Comparison of ENCODE assay signal across 10 cellular contexts in genomic region chr19:543912-544608, GRCh38. TPM values are rescaled to one million over a fixed set of nuclear protein-coding genes. Genes with fewer than 3 reads are reported as not detected.
DNase-seq lines count a peak whose midpoint lies in the region; ATAC-seq, FAIRE-seq and TF ChIP-seq lines count a peak whose summit lies in the region.
"Had no signal": no experiment of that assay in that cellular context is flagged by ENCODE, and none has a peak within 500 bp of the region (broad histone marks: within the 10 kb centered on the region; RNA-seq: fewer than 3 reads in every experiment).

TSS of gene GZMM (plus strand) at chr19:544053. CDS start at chr19:544072, 19 bp downstream.

- BruUV-seq in GM12878 (replicated peaks; lab: Mats Ljungman, UMichigan), result no TSS peak

- H4K20me1 ChIP-seq in GM12878 (ENCODE audit: control insufficient read depth, insufficient read depth), result no peaks in the 10 kb centered on the region; the same call in 1 of the 2 replicates

- ATAC-seq in activated CD4-positive, alpha-beta T cell treated with anti-CD3 and anti-CD28 coated beads for 36 hours, result peak; percentile 96
- peak; percentile 68 for ATAC-seq in GM12878
- ATAC-seq in GM19452 (IDR thresholded peaks at IDR 0.05; ENCODE audit: unreplicated experiment), result no peak
- ATAC-seq in GM18867 (IDR thresholded peaks at IDR 0.05; ENCODE audit: unreplicated experiment), result no peak
- no peak for ATAC-seq in GM18909 (IDR thresholded peaks at IDR 0.05; ENCODE audit: poor library complexity, unreplicated experiment)
- no peak for ATAC-seq in HG03045 (IDR thresholded peaks at IDR 0.05; ENCODE audit: unreplicated experiment)

- no peak within 1 kb of the TSS for H3K27ac ChIP-seq in GM12878 (ENCODE audit: control insufficient read depth, insufficient read depth)

- DNase-seq in CD1c-positive myeloid dendritic cell (ENCODE audit: extremely low spot score) (peak; percentile 58), GM12878 (ENCODE audit: low read depth, low spot score) (no peak)
- DNase-seq in activated CD4-positive, alpha-beta T cell treated with anti-CD3 and anti-CD28 coated beads for 36 hours, result peak; percentile 84
- peak in 3 of 4 experiments; percentile 42 to 61 (median 56) for DNase-seq in stimulated activated CD4-positive, alpha-beta T cell treated with anti-CD3 and anti-CD28 coated beads, Interleukin-1b, Interleukin-23, amount 100 ng/mL, for 24 hours (ENCODE audit: low read depth in 4 of 4, low spot score in 1 of 4)
- DNase-seq: mammary epithelial cell, NCI-H1092 had no signal

- no peak within 1 kb of the TSS for H3K9ac ChIP-seq in GM12878 (ENCODE audit: control insufficient read depth, insufficient read depth, low read length)

- no peak within 1 kb of the TSS for H3K4me3 ChIP-seq in GM12878

- no peak for FAIRE-seq in GM12878 (lab: Jason Lieb, UNC)

- H3K27ac Mint-ChIP-seq in activated CD4-positive, alpha-beta T cell treated with anti-CD3 and anti-CD28 coated beads for 36 hours, result peak within 1 kb of the TSS; percentile 86

- no peaks in the 10 kb centered on the region for H3K9me3 ChIP-seq in GM12878 (replicated peaks; ENCODE audit: control insufficient read depth, insufficient read depth, low read length)

- intact Hi-C loops in activated CD4-positive, alpha-beta T cell treated with anti-CD3 and anti-CD28 coated beads for 36 hours (cut with DNase I, micrococcal nuclease), result loop anchor here in 1 of 2 experiments (1.0 kb wide), 1 partner anchor 28 kb away; the partner anchor contains the start of gene BSG
- intact Hi-C loops in GM12878 (cut with micrococcal nuclease; ENCODE audit: unreplicated experiment), result no loop called here

- no peaks in the 10 kb centered on the region for H3K9me3 Mint-ChIP-seq in activated CD4-positive, alpha-beta T cell treated with anti-CD3 and anti-CD28 coated beads for 36 hours (ENCODE audit: low read depth)

- in situ Hi-C loops in GM12878 (cut with MboI), result no loop called here

- peaks cover 20% of the 10 kb centered on the region for H3K4me1 Mint-ChIP-seq in activated CD4-positive, alpha-beta T cell treated with anti-CD3 and anti-CD28 coated beads for 36 hours

- SMC1A ChIA-PET in GM12878 (lab: Charles Lee; ENCODE audit: uncharacterized antibody, unreplicated experiment), result no interaction called here

- no peak for TF ChIP-seq RAD21 in GM12878 (IDR thresholded peaks at IDR 0.05; ENCODE audit: insufficient read depth, low read depth, low read length)

- RAD21 ChIA-PET in GM12878 (lab: Charles Lee; ENCODE audit: unreplicated experiment), result no interaction called here

- 60% methylated on average over 24 of the region's 31 CpGs for WGBS in GM12878 (ENCODE audit: insufficient coverage, insufficient replicate concordance, low lambda C conversion rate, missing lambda C conversion rate)

- POLR2A ChIA-PET in activated CD4-positive, alpha-beta T cell treated with anti-CD3 and anti-CD28 coated beads for 36 hours (lab: Charles Lee), result no interaction called here
- POLR2A ChIA-PET in GM12878 (lab: Charles Lee), result no interaction called here

- no peaks in the 10 kb centered on the region; a peak in 2 of 4 replicates for H3K36me3 ChIP-seq in GM12878 (ENCODE audit: control insufficient read depth in 2 of 2, insufficient read depth in 2 of 2, low read length in 1 of 2)

- H3K4me3 Mint-ChIP-seq in activated CD4-positive, alpha-beta T cell treated with anti-CD3 and anti-CD28 coated beads for 36 hours, result peak within 1 kb of the TSS; percentile 73

- no peak within 1 kb of the TSS for H3K4me2 ChIP-seq in GM12878 (ENCODE audit: control insufficient read depth, insufficient read depth)

- H3K36me3 Mint-ChIP-seq in activated CD4-positive, alpha-beta T cell treated with anti-CD3 and anti-CD28 coated beads for 36 hours (ENCODE audit: low read depth), result peaks cover 10% of the 10 kb centered on the region

- H3K27me3 Mint-ChIP-seq in activated CD4-positive, alpha-beta T cell treated with anti-CD3 and anti-CD28 coated beads for 36 hours, result no peaks in the 10 kb centered on the region

- H3K27me3 ChIP-seq in GM12878 (replicated peaks in 1 of 2; ENCODE audit: control insufficient read depth in 2 of 2, insufficient read depth in 2 of 2, low read length in 1 of 2), result no peaks in the 10 kb centered on the region

- H3K79me2 ChIP-seq in GM12878 (ENCODE audit: control insufficient read depth, insufficient read depth, low read length), result no peaks in the 10 kb centered on the region

- TF ChIP-seq CTCF in GM12878 (IDR thresholded peaks at IDR 0.05 in 2 of 3, conservative IDR thresholded peaks at IDR 0.05 in 1 of 3; ENCODE audit: control insufficient read depth in 2 of 3, extremely low read depth in 1 of 3, insufficient read depth in 1 of 3, low read depth in 3 of 3, low read length in 3 of 3), result no peak

- no peak within 1 kb of the TSS for H2AFZ ChIP-seq in GM12878 (ENCODE audit: control insufficient read depth, low read depth, low read length)

- TF ChIP-seq EP300 in GM12878 (IDR thresholded peaks at IDR 0.05; ENCODE audit: borderline replicate concordance in 1 of 2, control insufficient read depth in 1 of 2, low read depth in 2 of 2, low read length in 2 of 2), result no peak

- CTCF ChIA-PET in activated CD4-positive, alpha-beta T cell treated with anti-CD3 and anti-CD28 coated beads for 36 hours (lab: Charles Lee), result interaction anchor here (0.6 kb wide), 1 partner anchor 58 kb away, joined by 4 read pairs; no protein-coding TSS in a partner anchor
- CTCF ChIA-PET in GM12878 (lab: Yijun Ruan, JAX), result no interaction called here

- H3K4me1 ChIP-seq in GM12878 (ENCODE audit: control insufficient read depth, insufficient read depth, low read length), result no peaks in the 10 kb centered on the region

- peak; percentile 51 for TF ChIP-seq POLR2A in GM12878 (IDR thresholded peaks at IDR 0.05; ENCODE audit: low read depth, low read length)

TF ChIP-seq in GM12878, 131 proteins besides CTCF, POLR2A, EP300 and RAD21 (continues in another document):
- TF ChIP-seq TBL1XR1 (IDR thresholded peaks at IDR 0.05; ENCODE audit: low read depth, low read length), result no peak
- no peak for TF ChIP-seq TCF12 (IDR thresholded peaks at IDR 0.05; ENCODE audit: low read depth, low read length)
- TF ChIP-seq ZNF217 (IDR thresholded peaks at IDR 0.05), result no peak
- no peak for TF ChIP-seq BCL11A (IDR thresholded peaks at IDR 0.05; ENCODE audit: low read depth, low read length)
- no peak for TF ChIP-seq DPF2 (IDR thresholded peaks at IDR 0.05)
- TF ChIP-seq SREBF1 (IDR thresholded peaks at IDR 0.05; ENCODE audit: low read length), result no peak
- TF ChIP-seq ELK1 (IDR thresholded peaks at IDR 0.05; ENCODE audit: low read depth, low read length), result no peak
- no peak for TF ChIP-seq LARP7 (IDR thresholded peaks at IDR 0.05)
- no peak for TF ChIP-seq MTA3 (IDR thresholded peaks at IDR 0.05; ENCODE audit: borderline replicate concordance, low read length)
- no peak for TF ChIP-seq TAF1 (IDR thresholded peaks at IDR 0.05; ENCODE audit: borderline replicate concordance, low read depth, low read length)
- no peak for TF ChIP-seq CHD4 (IDR thresholded peaks at IDR 0.05)
- no peak for TF ChIP-seq BACH1 (IDR thresholded peaks at IDR 0.05; ENCODE audit: borderline replicate concordance)
- TF ChIP-seq ZBED1 (IDR thresholded peaks at IDR 0.05; ENCODE audit: borderline replicate concordance), result no peak
- TF ChIP-seq RBBP5 (conservative IDR thresholded peaks at IDR 0.05), result no peak
- no peak for TF ChIP-seq MEF2A (IDR thresholded peaks at IDR 0.05; ENCODE audit: insufficient read depth, low read depth, low read length)
- TF ChIP-seq FOXK2 (IDR thresholded peaks at IDR 0.05), result no peak

RNA-seq across cellular contexts. Expression of gene GZMM, which starts in this region (rescaled TPM):
- total RNA-seq in activated CD4-positive, alpha-beta T cell treated with anti-CD3 and anti-CD28 coated beads for 36 hours, result 10 to 100 TPM; 22.5 to 25.3 TPM
- total RNA-seq in GM12878 (2013; cell fraction: nucleolus; rRNA removed), result not detected in 2 replicates
- total RNA-seq in GM12878 (2014; rRNA removed) (not detected in 2 replicates), GM12878 (2014; rRNA removed; fragmentation: Illumina TruSeq; extraction: Trizol) (not detected in 2 replicates), GM12878 (2021) (0.23 TPM in 1 of 2 replicates, not detected in the other)
- polyA plus RNA-seq in GM12878 (2011; ENCODE audit: low read depth), result not detected
- polyA plus RNA-seq in GM12878 (2011; rRNA removed) (0.24 and 0.48 TPM in 2 replicates), GM12878 (2014; fragmentation: Illumina TruSeq; extraction: Trizol) (not detected in 2 replicates), GM12878 (2014; fragmentation: Nextera tagmentation; extraction: Ambion mirVana) (not detected), GM12878 (2014; rRNA removed) (0.09 TPM in 2 replicates), GM12878 (2016; fragmentation: Nextera tagmentation; extraction: Ambion mirVana) (not detected)
- 1.4 and 1.6 TPM in 2 replicates for polyA plus RNA-seq in GM12878 (2011; cell fraction: cytosol; rRNA removed)
- polyA plus RNA-seq in GM12878 (2011; cell fraction: nucleus; rRNA removed), result 0.51 and 1.8 TPM in 2 replicates
- polyA plus RNA-seq in GM12878 (2012), result not detected in 2 replicates
- polyA minus RNA-seq in GM12878 (2011; rRNA and poly(A)+ RNA removed), result 0.98 TPM in 1 of 2 replicates, not detected in the other
- polyA minus RNA-seq in GM12878 (2011; cell fraction: cytosol; rRNA and poly(A)+ RNA removed), result not detected in 2 replicates
- polyA minus RNA-seq in GM12878 (2011; cell fraction: nucleus; rRNA and poly(A)+ RNA removed), result not detected in 2 replicates
- total RNA-seq: mammary epithelial cell had no signal
- polyA plus RNA-seq: mammary epithelial cell had no signal

Comparison
In these comparisons a context has a peak if more than half of its experiments do, and no peak if none do; other contexts are left out.
1. RNA of gene GZMM (total RNA-seq): 22.5 to 25.3 TPM in activated CD4-positive, alpha-beta T cell treated with anti-CD3 and anti-CD28 coated beads for 36 hours; 0.23 TPM in GM12878; every median in the first group is over 10 times any median in the second.
2. ATAC-seq: peak in activated CD4-positive, alpha-beta T cell treated with anti-CD3 and anti-CD28 coated beads for 36 hours (single experiment) and GM12878 (single experiment); none in GM19452 (single experiment), GM18867 (single experiment), GM18909 (single experiment) and HG03045 (single experiment).